12 cellular contexts compared by ENCODE assay signal in genomic region chr3:152978152-152978551, GRCh38.
DNase-seq lines count a peak whose midpoint lies in the region; TF ChIP-seq lines count a peak whose summit lies in the region.
"Had no signal": no experiment of that assay in that cellular context is flagged by ENCODE, and none has a peak within 500 bp of the region (broad histone marks: within the 10 kb centered on the region; RNA-seq: fewer than 3 reads in every experiment).

No MANE protein-coding gene starts in this region.

- H3K9me3 ChIP-seq in A673 (ENCODE audit: low read depth, low read length, poor library complexity, severe bottlenecking) (no peaks in the 10 kb centered on the region), PC-9 (ENCODE audit: insufficient read depth, low read depth) (peaks cover 9% of the 10 kb centered on the region), mesenchymal stem cell (ENCODE audit: control insufficient read depth, low read length) (no peaks in the 10 kb centered on the region)
- H3K9me3 ChIP-seq: HAP-1 had no signal

- BruUV-seq in A673 (replicated peaks; lab: Mats Ljungman, UMichigan) (no TSS peak), PC-9 (replicated peaks; lab: Mats Ljungman, UMichigan) (no TSS peak)

- H2BK5ac ChIP-seq in mesenchymal stem cell (ENCODE audit: low read depth, low read length, poor library complexity, severe bottlenecking) = no peak overlapping the region

- 67% methylated on average over 1 of the region's 1 CpG for WGBS in mesenchymal stem cell

- no peak overlapping the region for H3K23ac ChIP-seq in mesenchymal stem cell (ENCODE audit: low read length in 2 of 2)

- H2BK15ac ChIP-seq in mesenchymal stem cell (ENCODE audit: low read depth, poor library complexity, severe bottlenecking) = no peak overlapping the region

- CTCF ChIA-PET in A673 (lab: Charles Lee) = no interaction called here
- CTCF ChIA-PET in PC-9 (lab: Charles Lee) = no interaction called here

- H3K4ac ChIP-seq in mesenchymal stem cell (ENCODE audit: low read depth in 1 of 2, low read length in 2 of 2) = no peak overlapping the region

- H3K4me1 ChIP-seq in A673 (ENCODE audit: insufficient read depth, low read length, poor library complexity, severe bottlenecking) = no peaks in the 10 kb centered on the region
- 0 out of 2 replicates have a peak, but pooled peaks cover 15% of the 10 kb centered on the region for H3K4me1 ChIP-seq in PC-9 (replicated peaks; ENCODE audit: insufficient read depth)
- no peaks in the 10 kb centered on the region for H3K4me1 ChIP-seq in mesenchymal stem cell (ENCODE audit: control insufficient read depth, insufficient read depth, low read depth, low read length)
- H3K4me1 ChIP-seq: HAP-1 had no signal

- no peak overlapping the region for H3K4me2 ChIP-seq in PC-9
- H3K4me2 ChIP-seq in mesenchymal stem cell (ENCODE audit: low read length, poor library complexity, severe bottlenecking) = no peak overlapping the region

- no peak overlapping the region for H2AK5ac ChIP-seq in mesenchymal stem cell (ENCODE audit: low read length, severe bottlenecking)

- H2BK12ac ChIP-seq in mesenchymal stem cell (ENCODE audit: low read length in 2 of 2) = no peak overlapping the region

- POLR2A ChIA-PET in A673 (lab: Charles Lee; ENCODE audit: low non-redundant PET) = interaction anchor here (0.6 kb wide), 1 partner anchor 477 kb away, joined by 3 read pairs; no protein-coding TSS in a partner anchor
- POLR2A ChIA-PET in PC-9 (lab: Charles Lee; ENCODE audit: unreplicated experiment) = no interaction called here

- intact Hi-C loops in A673 (cut with micrococcal nuclease; ENCODE audit: unreplicated experiment) (no loop called here), PC-9 (cut with micrococcal nuclease; ENCODE audit: unreplicated experiment) (no loop called here)

- H3K9me2 ChIP-seq in PC-9 (ENCODE audit: insufficient read depth) = no peaks in the 10 kb centered on the region

- peak overlapping the region; percentile 34; the same call in 1 of the 2 replicates for H2AFZ ChIP-seq in PC-9
- H2AFZ ChIP-seq in mesenchymal stem cell (ENCODE audit: low read depth, low read length) = no peak overlapping the region

- H3K36me3 ChIP-seq in A673 (ENCODE audit: insufficient read depth, low read length, poor library complexity, severe bottlenecking) = no peaks in the 10 kb centered on the region
- H3K36me3 ChIP-seq in PC-9 (ENCODE audit: low read depth) = no peaks in the 10 kb centered on the region
- H3K36me3 ChIP-seq in mesenchymal stem cell (ENCODE audit: control insufficient read depth in 1 of 2, insufficient read depth in 2 of 2, low read depth in 1 of 2, low read length in 2 of 2) = no peaks in the 10 kb centered on the region
- H3K36me3 ChIP-seq: HAP-1 had no signal

- TF ChIP-seq CTCF in A673 (conservative IDR thresholded peaks at IDR 0.05; ENCODE audit: low read depth, low read length) (0 out of 2 replicates have a peak, but pooled peaks have one; percentile 11), PC-9 (conservative IDR thresholded peaks at IDR 0.05) (no peak), retinal pigment epithelial cell (conservative IDR thresholded peaks at IDR 0.05; ENCODE audit: low read depth, low read length) (peak; percentile 6)

- no peaks in the 10 kb centered on the region for H3K79me2 ChIP-seq in PC-9 (ENCODE audit: low read depth)

- H3K9ac ChIP-seq in mesenchymal stem cell (ENCODE audit: low read length) = no peak overlapping the region

- DNase-seq in A673 (ENCODE audit: low spot score) = no peak
- DNase-seq in PC-9 = no peak
- peak; percentile 10 to 16 for DNase-seq in erythroblast (lab: John Stamatoyannopoulos, UW)
- DNase-seq in retinal pigment epithelial cell (ENCODE audit: low read depth) = no peak
- DNase-seq in DMS153 treated with DMSO at 0.1 percent for 48 hours (lab: John Stamatoyannopoulos, UW; ENCODE audit: unreplicated experiment) = no peak
- DNase-seq in mesenchymal stem cell = no peak
- DNase-seq in midbrain (lab: John Stamatoyannopoulos, UW) = no peak
- DNase-seq: C1 segment of cervical spinal cord; CD4-positive, alpha-beta memory T cell; DMS79 treated with DMSO at 0.1 percent for 48 hours; EL had no signal

- H3K79me1 ChIP-seq in mesenchymal stem cell (replicated peaks; ENCODE audit: low read length, poor library complexity, severe bottlenecking) = no peaks in the 10 kb centered on the region

- no peak overlapping the region for H3K18ac ChIP-seq in mesenchymal stem cell (ENCODE audit: low read depth in 1 of 2, low read length in 2 of 2)

- no peak overlapping the region for H2BK120ac ChIP-seq in mesenchymal stem cell (ENCODE audit: low read depth, low read length)

- no peak overlapping the region for H3K14ac ChIP-seq in mesenchymal stem cell (ENCODE audit: low read length in 2 of 2)

- H3K4me3 ChIP-seq in A673 (ENCODE audit: low read depth, low read length, poor library complexity, severe bottlenecking) (no peak overlapping the region), PC-9 (no peak overlapping the region), retinal pigment epithelial cell (ENCODE audit: low read length) (no peak overlapping the region), mesenchymal stem cell (ENCODE audit: insufficient read depth in 1 of 2, low read depth in 1 of 2, low read length in 2 of 2) (no peak overlapping the region)
- H3K4me3 ChIP-seq: HAP-1 had no signal

- no peaks in the 10 kb centered on the region for H3F3A ChIP-seq in PC-9 (ENCODE audit: insufficient read depth, low read depth)

- no peaks in the 10 kb centered on the region for H4K20me1 ChIP-seq in PC-9 (ENCODE audit: insufficient read depth)

- no peak for TF ChIP-seq POLR2A in erythroblast (IDR thresholded peaks at IDR 0.05; ENCODE audit: low read length)

- no peak overlapping the region for H4K8ac ChIP-seq in mesenchymal stem cell (ENCODE audit: low read length)

- H3K27me3 ChIP-seq in A673 (replicated peaks; ENCODE audit: insufficient read depth, low read depth, low read length, poor library complexity) = no peaks in the 10 kb centered on the region
- H3K27me3 ChIP-seq in PC-9 (ENCODE audit: insufficient read depth, low read depth) = no peaks in the 10 kb centered on the region
- no peaks in the 10 kb centered on the region for H3K27me3 ChIP-seq in mesenchymal stem cell (ENCODE audit: control insufficient read depth in 1 of 2, insufficient read depth in 1 of 2, low read length in 2 of 2)

- H4K91ac ChIP-seq in mesenchymal stem cell (ENCODE audit: low read length) = no peak overlapping the region

- H3K27ac ChIP-seq in A673 (ENCODE audit: low read depth, low read length, poor library complexity, severe bottlenecking) (no peak overlapping the region), PC-9 (no peak overlapping the region), mesenchymal stem cell (ENCODE audit: low read length, poor library complexity, severe bottlenecking) (no peak overlapping the region)

Comparison
In these comparisons a context has a peak if more than half of its experiments do, and no peak if none do; other contexts are left out.
1. DNase-seq: peak in erythroblast (2 of 2); none in A673 (single experiment), PC-9 (0 of 2), retinal pigment epithelial cell (single experiment), DMS153 treated with DMSO at 0.1 percent for 48 hours (single experiment), mesenchymal stem cell (single experiment) and midbrain (single experiment).